Comparison of ENCODE assay signal across 32 cellular contexts in the genomic region with DNA sequence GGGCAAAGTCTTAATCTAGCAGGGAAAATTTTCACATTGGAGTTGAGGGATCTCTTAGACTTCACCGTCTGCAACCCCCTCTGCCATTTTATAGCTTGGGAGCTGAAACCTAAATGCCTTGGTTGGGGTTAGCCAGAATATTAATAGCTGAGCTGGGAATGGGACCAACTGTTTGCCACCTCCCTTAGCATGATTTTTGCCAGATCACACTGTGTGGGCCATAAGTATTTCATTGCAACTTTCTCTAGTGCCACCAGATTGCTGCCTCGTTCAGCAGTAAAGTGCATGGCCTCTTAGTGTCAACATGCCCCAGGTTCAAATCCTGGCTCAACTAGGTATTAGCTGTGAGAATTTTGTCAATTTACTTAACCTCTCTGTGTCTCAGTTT.
"Had no signal": no experiment of that assay in that cellular context is flagged by ENCODE, and none has a peak within 500 bp of the region (broad histone marks: within the 10 kb centered on the region; RNA-seq: fewer than 3 reads in every experiment).

No MANE protein-coding gene starts in this region.

- ATAC-seq: activated CD8-positive, alpha-beta memory T cell treated with anti-CD3 and anti-CD28 coated beads, Interleukin-2, amount 10 ng/mL, durations not matched to agents 7 days and 5 days had no signal

- DNase-seq: activated CD4-positive, alpha-beta memory T cell treated with anti-CD3 and anti-CD28 coated beads, Interleukin-2, amount 10 ng/mL, durations not matched to agents 7 days and 5 days; activated CD4-positive, alpha-beta T cell treated with anti-CD3 and anti-CD28 coated beads for 1 hour; activated CD4-positive, alpha-beta T cell treated with anti-CD3 and anti-CD28 coated beads for 48 hours; activated CD4-positive, CD25-positive, alpha-beta regulatory T cell; activated CD8-positive, alpha-beta memory T cell treated with anti-CD3 and anti-CD28 coated beads for 24 hours; activated CD8-positive, alpha-beta memory T cell treated with anti-CD3 and anti-CD28 coated beads, Interleukin-2, amount 10 ng/mL, durations not matched to agents 7 days and 5 days; activated CD8-positive, alpha-beta memory T cell treated with anti-CD3 and anti-CD28 coated beads, Interleukin-2, amount 50 U/mL, for 48 hours; activated effector memory CD4-positive, alpha-beta T cell treated with Interleukin-2 at 50 U/mL for 16 hours; activated naive CD4-positive, alpha-beta T cell treated with anti-CD3 and anti-CD28 coated beads, Interleukin-2, amount 50 U/mL, for 16 hours; activated naive CD8-positive, alpha-beta T cell treated with anti-CD3 and anti-CD28 coated beads for 36 hours; activated T-cell treated with anti-CD3 and anti-CD28 coated beads, Interleukin-2, amount 50 U/mL, for 48 hours; amniotic stem cell; aorta; brain microvascular endothelial cell; MM.1S; MV-4-11; NCI-H1092; NCI-H1436 treated with DMSO at 0.1 percent for 48 hours; NCI-H1694 treated with DMSO at 0.1 percent for 48 hours; NCI-H2029; NCI-H345; NCI-H510A; NCI-H526; NCI-H748 treated with DMSO at 0.1 percent for 48 hours; PC-9; SHP77; SJCRH30; T1000; WERI-Rb-1 had no signal

- H3K36me3 Mint-ChIP-seq: activated CD8-positive, alpha-beta memory T cell treated with anti-CD3 and anti-CD28 coated beads, Interleukin-2, amount 10 ng/mL, durations not matched to agents 7 days and 5 days; activated naive CD8-positive, alpha-beta T cell treated with anti-CD3 and anti-CD28 coated beads for 36 hours had no signal

- H3K9me3 Mint-ChIP-seq: activated CD4-positive, alpha-beta memory T cell treated with anti-CD3 and anti-CD28 coated beads, Interleukin-2, amount 10 ng/mL, durations not matched to agents 7 days and 5 days had no signal

- H3K4me3 Mint-ChIP-seq: activated CD4-positive, alpha-beta memory T cell treated with anti-CD3 and anti-CD28 coated beads, Interleukin-2, amount 10 ng/mL, durations not matched to agents 7 days and 5 days; activated CD8-positive, alpha-beta memory T cell treated with anti-CD3 and anti-CD28 coated beads, Interleukin-2, amount 10 ng/mL, durations not matched to agents 7 days and 5 days; activated naive CD8-positive, alpha-beta T cell treated with anti-CD3 and anti-CD28 coated beads for 36 hours had no signal

- H3K27me3 ChIP-seq: brain microvascular endothelial cell, SJCRH30 had no signal

- H3K27ac ChIP-seq: brain microvascular endothelial cell, KMS-11, PC-9, RWPE1, SJCRH30, SK-N-MC, WERI-Rb-1 had no signal

- H3K4me1 ChIP-seq: SJCRH30 had no signal

- H3K36me3 ChIP-seq: brain microvascular endothelial cell, SJCRH30, WERI-Rb-1 had no signal

- H3K4me1 Mint-ChIP-seq: activated CD4-positive, alpha-beta memory T cell treated with anti-CD3 and anti-CD28 coated beads, Interleukin-2, amount 10 ng/mL, durations not matched to agents 7 days and 5 days; activated CD8-positive, alpha-beta memory T cell treated with anti-CD3 and anti-CD28 coated beads, Interleukin-2, amount 10 ng/mL, durations not matched to agents 7 days and 5 days; activated naive CD8-positive, alpha-beta T cell treated with anti-CD3 and anti-CD28 coated beads for 36 hours had no signal

- H3K27ac Mint-ChIP-seq: activated CD4-positive, alpha-beta memory T cell treated with anti-CD3 and anti-CD28 coated beads, Interleukin-2, amount 10 ng/mL, durations not matched to agents 7 days and 5 days; activated CD8-positive, alpha-beta memory T cell treated with anti-CD3 and anti-CD28 coated beads, Interleukin-2, amount 10 ng/mL, durations not matched to agents 7 days and 5 days; activated naive CD8-positive, alpha-beta T cell treated with anti-CD3 and anti-CD28 coated beads for 36 hours had no signal

- H3K4me3 ChIP-seq: PC-9, SJCRH30, SK-N-MC had no signal

- H3K9me3 ChIP-seq: SJCRH30 had no signal
